31 cellular contexts compared by ENCODE assay signal in genomic region chr7:78359836-78360235, GRCh38.
"Had no signal": no experiment of that assay in that cellular context is flagged by ENCODE, and none has a peak within 500 bp of the region (broad histone marks: within the 10 kb centered on the region; RNA-seq: fewer than 3 reads in every experiment).

No MANE protein-coding gene starts in this region.

- H3K4me3 ChIP-seq: adrenal gland, ascending aorta, body of pancreas, breast epithelium, cardiac muscle cell had no signal

- DNase-seq: activated effector memory CD4-positive, alpha-beta T cell treated with anti-CD3 and anti-CD28 coated beads, Interleukin-2, amount 50 U/mL, for 16 hours; activated effector memory CD4-positive, alpha-beta T cell treated with Interleukin-2 at 50 U/mL for 16 hours; activated gamma-delta T cell; activated gamma-delta T cell treated with Interleukin-2 at 50 U/mL for 16 hours; activated naive CD4-positive, alpha-beta T cell; activated naive CD4-positive, alpha-beta T cell treated with anti-CD3 and anti-CD28 coated beads for 36 hours; activated naive CD4-positive, alpha-beta T cell treated with anti-CD3 and anti-CD28 coated beads, Interleukin-2, amount 10 ng/mL, durations not matched to agents 7 days and 5 days; activated naive CD4-positive, alpha-beta T cell treated with anti-CD3 and anti-CD28 coated beads, Interleukin-2, amount 50 U/mL, for 16 hours; activated naive CD4-positive, alpha-beta T cell treated with Interleukin-2 at 50 U/mL for 16 hours; activated naive CD8-positive, alpha-beta T cell treated with anti-CD3 and anti-CD28 coated beads for 36 hours; activated naive CD8-positive, alpha-beta T cell treated with anti-CD3 and anti-CD28 coated beads, Interleukin-2, amount 10 ng/mL, durations not matched to agents 7 days and 5 days; activated naive CD8-positive, alpha-beta T cell treated with anti-CD3 and anti-CD28 coated beads, Interleukin-2, amount 50 U/mL, for 24 hours; activated T-cell treated with anti-CD3 and anti-CD28 coated beads, Interleukin-2, amount 50 U/mL, for 4 hours; activated T-cell treated with anti-CD3 and anti-CD28 coated beads, Interleukin-2, amount 50 U/mL, for 48 hours; activated T-cell treated with anti-CD3 and anti-CD28 coated beads, Interleukin-2, amount 50 U/mL, for 72 hours; adrenal gland; amniotic stem cell; amygdala; anterior cingulate cortex; aorta; body of pancreas; brain microvascular endothelial cell; caudate nucleus; central memory CD4-positive, alpha-beta T cell; cerebellar nuclear complex had no signal

- H3K27ac ChIP-seq: adrenal gland, ascending aorta, body of pancreas, brain microvascular endothelial cell, breast epithelium, cardiac muscle cell had no signal

- H3K27me3 ChIP-seq: adrenal gland, ascending aorta, body of pancreas, brain microvascular endothelial cell, breast epithelium, cardiac muscle cell had no signal

- FAIRE-seq: bronchial epithelial cell had no signal

- H3K4me1 ChIP-seq: adrenal gland, ascending aorta, body of pancreas, breast epithelium had no signal

- H3K9me3 ChIP-seq: adrenal gland, ascending aorta, body of pancreas, breast epithelium had no signal

- H3K36me3 ChIP-seq: adrenal gland, ascending aorta, brain microvascular endothelial cell, breast epithelium, cardiac muscle cell had no signal

- ATAC-seq: activated naive CD4-positive, alpha-beta T cell treated with anti-CD3 and anti-CD28 coated beads, Interleukin-2, amount 50 U/mL, for 72 hours; activated naive CD8-positive, alpha-beta T cell treated with anti-CD3 and anti-CD28 coated beads, Interleukin-2, amount 50 U/mL, for 24 hours; activated T-cell treated with anti-CD3 and anti-CD28 coated beads, Interleukin-2, amount 50 U/mL, for 4 hours; activated T-cell treated with anti-CD3 and anti-CD28 coated beads, Interleukin-2, amount 50 U/mL, for 72 hours; activated T-helper 17 cell treated with anti-CD3 and anti-CD28 coated beads, Interleukin-2, amount 50 U/mL, for 72 hours; body of pancreas had no signal
